ENCODE assay signal across 18 cellular contexts in genomic region chr21:26632691-26633090, GRCh38. TPM values are rescaled to one million over a fixed set of nuclear protein-coding genes. Genes with fewer than 3 reads are reported as not detected.
"Had no signal": no experiment of that assay in that cellular context is flagged by ENCODE, and none has a peak within 500 bp of the region (broad histone marks: within the 10 kb centered on the region; RNA-seq: fewer than 3 reads in every experiment).

No MANE protein-coding gene starts in this region.

- DNase-seq: KBM-7, MV-4-11, NCI-H1048, NCI-H1105, NCI-H1417, NCI-H1436 treated with DMSO at 0.1 percent for 48 hours, NCI-H1694, NCI-H187 treated with DMSO at 0.1 percent for 48 hours, NCI-H2029 treated with DMSO at 0.1 percent for 48 hours, NCI-H2227 treated with DMSO at 0.1 percent for 48 hours, NCI-H524, NCI-H526 treated with DMSO at 0.1 percent for 48 hours, NCI-H774, SHP77, SJCRH30 had no signal

- H3K36me3 ChIP-seq: SJCRH30 had no signal

- H3K4me3 ChIP-seq: SJCRH30, SK-N-MC had no signal

- H3K27ac ChIP-seq: RWPE1, SJCRH30, SK-N-MC had no signal

- H3K9me3 ChIP-seq: SJCRH30 had no signal

- H3K27me3 ChIP-seq: SJCRH30 had no signal

RNA-seq across cellular contexts. Expression of gene CYYR1, which starts 59.6 kb away (rescaled TPM):
- total RNA-seq: MCF 10A had no signal
